19 cellular contexts compared by ENCODE assay signal in the genomic region with DNA sequence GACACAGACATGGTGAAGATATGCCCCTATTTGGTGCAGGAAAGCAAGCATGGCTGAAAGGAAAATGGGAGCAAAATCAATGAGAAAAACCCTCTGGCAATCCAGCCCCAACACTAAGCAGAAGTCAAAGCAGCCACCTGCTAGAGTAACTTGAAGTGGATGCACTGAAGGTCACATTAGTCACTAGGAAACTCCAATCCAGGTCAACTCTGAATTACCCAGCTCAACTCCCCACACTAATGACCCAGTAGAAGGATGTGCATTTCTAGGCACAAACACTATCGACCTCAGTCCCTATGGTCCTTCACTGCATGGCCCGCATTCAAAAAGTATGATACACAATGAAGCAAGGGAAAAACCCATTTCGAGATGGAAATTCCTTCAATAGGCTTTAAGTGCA.
DNase-seq lines count a peak whose midpoint lies in the region; ATAC-seq, FAIRE-seq and TF ChIP-seq lines count a peak whose summit lies in the region.
"Had no signal": no experiment of that assay in that cellular context is flagged by ENCODE, and none has a peak within 500 bp of the region (broad histone marks: within the 10 kb centered on the region; RNA-seq: fewer than 3 reads in every experiment).

No MANE protein-coding gene starts in this region.

- TF ChIP-seq POLR2A in H1 (IDR thresholded peaks at IDR 0.05; ENCODE audit: control extremely low read depth in 1 of 2, low read depth in 2 of 2, low read length in 2 of 2) = no peak

- no peak overlapping the region for H3K4me3 ChIP-seq in H1 (ENCODE audit: extremely low read depth in 1 of 4, insufficient read depth in 2 of 4, low read depth in 3 of 4, low read length in 4 of 4)
- H3K4me3 ChIP-seq: right atrium auricular region had no signal

- H2AFZ ChIP-seq in H1 (ENCODE audit: low read length) = no peak overlapping the region

- peaks cover 0 to 8% (median 4%) of the 10 kb centered on the region in 4 experiments; a peak in 5 of 7 replicates for H3K4me1 ChIP-seq in H1 (replicated peaks in 1 of 4; ENCODE audit: control insufficient read depth in 3 of 4, insufficient read depth in 4 of 4, low read length in 3 of 4)
- H3K4me1 ChIP-seq: right atrium auricular region had no signal

- no peak overlapping the region for H3K56ac ChIP-seq in H1 (replicated peaks; ENCODE audit: insufficient read length, low read depth, low read length)

- no peak overlapping the region for H3K4ac ChIP-seq in H1 (replicated peaks; ENCODE audit: insufficient read length, low read depth, low read length)

- no peak for TF ChIP-seq RAD21 in H1 (IDR thresholded peaks at IDR 0.05 in 1 of 2, conservative IDR thresholded peaks at IDR 0.05 in 1 of 2; ENCODE audit: low read depth in 2 of 2, low read length in 2 of 2)

- H3K79me2 ChIP-seq in H1 (ENCODE audit: control insufficient read depth in 1 of 2, insufficient read depth in 2 of 2, low read length in 2 of 2) = no peaks in the 10 kb centered on the region

- 0 out of 2 replicates have a peak overlapping the region, but pooled peaks have one; percentile 14 for H2BK12ac ChIP-seq in H1 (ENCODE audit: low read depth, low read length)

- H3K79me1 ChIP-seq in H1 (ENCODE audit: low read depth, low read length) = no peaks in the 10 kb centered on the region

- H4K5ac ChIP-seq in H1 (ENCODE audit: insufficient read length, low read depth, low read length) = no peak overlapping the region

- H4K8ac ChIP-seq in H1 (ENCODE audit: extremely low read depth, insufficient read depth, low read length) = no peak overlapping the region

- H3K23ac ChIP-seq in H1 (ENCODE audit: insufficient read length) = no peak overlapping the region

- TF ChIP-seq EP300 in H1 (IDR thresholded peaks at IDR 0.05; ENCODE audit: borderline replicate concordance in 1 of 2, low read depth in 2 of 2, low read length in 2 of 2) = no peak

- no peak overlapping the region for H3K14ac ChIP-seq in H1 (ENCODE audit: insufficient read length)

- peak overlapping the region; percentile 58; the same call in 1 of the 2 replicates for H2BK5ac ChIP-seq in H1 (ENCODE audit: low read depth, low read length)

- no peak overlapping the region for H3K18ac ChIP-seq in H1 (ENCODE audit: extremely low read depth, low read length)

- no peak overlapping the region; the same call in 1 of the 2 replicates for H2BK15ac ChIP-seq in H1 (ENCODE audit: low read length)

- no peak for FAIRE-seq in H1 (lab: Jason Lieb, UNC)

- no peak overlapping the region for H4K91ac ChIP-seq in H1 (replicated peaks; ENCODE audit: insufficient read length, low read length)

- DNase-seq in H1 (ENCODE audit: low read depth in 1 of 2, low spot score in 2 of 2) = no peak
- no peak for DNase-seq in SKM-1 treated with dmso at 0.1 percent for 144 hours (lab: John Stamatoyannopoulos, UW; ENCODE audit: unreplicated experiment)
- DNase-seq in NCI-H1105 treated with DMSO at 0.1 percent for 48 hours (lab: John Stamatoyannopoulos, UW) = no peak
- DNase-seq in activated T-cell treated with anti-CD3 and anti-CD28 coated beads for 4 hours = no peak
- DNase-seq in SIG-M5 treated with dmso at 0.1 percent for 504 hours (lab: John Stamatoyannopoulos, UW; ENCODE audit: unreplicated experiment) = no peak
- DNase-seq: activated CD4-positive, alpha-beta memory T cell treated with anti-CD3 and anti-CD28 coated beads for 36 hours; amniotic stem cell; CD4-positive, CD25-positive, alpha-beta regulatory T cell; cerebellar nuclear complex; DMS79; KG1; NCI-H1105; NCI-H2171 treated with DMSO at 0.1 percent for 48 hours; occipital lobe; RPMI8226 had no signal

- H3K27ac ChIP-seq in H1 (ENCODE audit: low read depth, low read length) = no peak overlapping the region; the same call in 1 of the 2 replicates
- H3K27ac ChIP-seq: right atrium auricular region had no signal

- no peak overlapping the region for H2BK120ac ChIP-seq in H1 (replicated peaks; ENCODE audit: low read depth, low read length)

- no peak overlapping the region for H2AK5ac ChIP-seq in H1 (ENCODE audit: low read depth, low read length)

- H3K4me2 ChIP-seq in H1 (ENCODE audit: insufficient read depth in 1 of 2, low read depth in 2 of 2, low read length in 2 of 2) = no peak overlapping the region

- H2BK20ac ChIP-seq in H1 (ENCODE audit: low read length) = no peak overlapping the region

- no peaks in the 10 kb centered on the region for H3K27me3 ChIP-seq in H1 (replicated peaks in 1 of 4; ENCODE audit: control insufficient read depth in 3 of 4, extremely low read depth in 1 of 4, insufficient read depth in 3 of 4, low read length in 3 of 4)
- H3K27me3 ChIP-seq: right atrium auricular region had no signal

- 87% methylated on average over 3 of the region's 3 CpGs; no CpG with 5 or more reads in 1 of the 2 experiments for WGBS in H1 (ENCODE audit: extremely low coverage in 1 of 2, insufficient coverage in 1 of 2, insufficient read length in 1 of 2, insufficient replicate concordance in 2 of 2, low coverage in 1 of 2, low lambda C conversion rate in 2 of 2, missing lambda C conversion rate in 1 of 2), 2 experiments

- peaks cover 0 to 2% of the 10 kb centered on the region in 2 experiments for H4K20me1 ChIP-seq in H1 (replicated peaks in 1 of 2; ENCODE audit: control insufficient read depth in 1 of 2, insufficient read depth in 2 of 2, low read length in 2 of 2)

- ATAC-seq in GM18870 (IDR thresholded peaks at IDR 0.05; ENCODE audit: unreplicated experiment) (peak; percentile 24), GM21529 (IDR thresholded peaks at IDR 0.05; ENCODE audit: unreplicated experiment) (peak; percentile 42), HG03135 (IDR thresholded peaks at IDR 0.05; ENCODE audit: unreplicated experiment) (peak; percentile 16)

- CTCF ChIA-PET in H1 (lab: Charles Lee; ENCODE audit: partially characterized antibody) = interaction anchor here (0.9 to 1.2 kb wide), 2 partner anchors 10 to 16 kb away, joined by 3 read pairs; no protein-coding TSS in a partner anchor

- no peak overlapping the region for H3K9ac ChIP-seq in H1 (replicated peaks in 1 of 4; ENCODE audit: extremely low read depth in 1 of 4, low read depth in 3 of 4, low read length in 3 of 4)

- POLR2A ChIA-PET in H1 (lab: Charles Lee; ENCODE audit: partially characterized antibody) = interaction anchor here (1.5 kb wide), 1 partner anchor 10 kb away, joined by 5 read pairs; no protein-coding TSS in a partner anchor

- no peaks in the 10 kb centered on the region for H3K9me3 ChIP-seq in H1 (ENCODE audit: insufficient read depth in 2 of 2, low read depth in 1 of 2, low read length in 1 of 2)
- H3K9me3 ChIP-seq: right atrium auricular region had no signal

- no peak for TF ChIP-seq CTCF in H1 (IDR thresholded peaks at IDR 0.05; ENCODE audit: control extremely low read depth in 1 of 3, insufficient read depth in 1 of 3, low read depth in 1 of 3, low read length in 3 of 3)

- H3K23me2 ChIP-seq in H1 (ENCODE audit: low read depth, low read length) = no peaks in the 10 kb centered on the region

- peaks cover 0 to 11% (median 4%) of the 10 kb centered on the region in 4 experiments; a peak in 5 of 8 replicates for H3K36me3 ChIP-seq in H1 (ENCODE audit: control insufficient read depth in 2 of 4, insufficient read depth in 4 of 4, low read length in 3 of 4)
- H3K36me3 ChIP-seq: right atrium auricular region had no signal

TF ChIP-seq in H1, 55 proteins besides CTCF, POLR2A, EP300 and RAD21 (continues in another document):
- TF ChIP-seq HDAC2 (IDR thresholded peaks at IDR 0.05; ENCODE audit: borderline replicate concordance in 1 of 2, low read depth in 2 of 2, low read length in 2 of 2) = no peak
- no peak for TF ChIP-seq CBX5 (IDR thresholded peaks at IDR 0.05; ENCODE audit: low read depth, low read length)
- TF ChIP-seq MAFK (IDR thresholded peaks at IDR 0.05; ENCODE audit: low read depth, low read length) = no peak
- TF ChIP-seq, protein P1, sequence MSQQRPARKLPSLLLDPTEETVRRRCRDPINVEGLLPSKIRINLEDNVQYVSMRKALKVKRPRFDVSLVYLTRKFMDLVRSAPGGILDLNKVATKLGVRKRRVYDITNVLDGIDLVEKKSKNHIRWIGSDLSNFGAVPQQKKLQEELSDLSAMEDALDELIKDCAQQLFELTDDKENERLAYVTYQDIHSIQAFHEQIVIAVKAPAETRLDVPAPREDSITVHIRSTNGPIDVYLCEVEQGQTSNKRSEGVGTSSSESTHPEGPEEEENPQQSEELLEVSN (IDR thresholded peaks at IDR 0.05) = no peak
- TF ChIP-seq, protein P2, sequence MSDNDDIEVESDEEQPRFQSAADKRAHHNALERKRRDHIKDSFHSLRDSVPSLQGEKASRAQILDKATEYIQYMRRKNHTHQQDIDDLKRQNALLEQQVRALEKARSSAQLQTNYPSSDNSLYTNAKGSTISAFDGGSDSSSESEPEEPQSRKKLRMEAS (IDR thresholded peaks at IDR 0.05) = no peak
- TF ChIP-seq, protein P3, sequence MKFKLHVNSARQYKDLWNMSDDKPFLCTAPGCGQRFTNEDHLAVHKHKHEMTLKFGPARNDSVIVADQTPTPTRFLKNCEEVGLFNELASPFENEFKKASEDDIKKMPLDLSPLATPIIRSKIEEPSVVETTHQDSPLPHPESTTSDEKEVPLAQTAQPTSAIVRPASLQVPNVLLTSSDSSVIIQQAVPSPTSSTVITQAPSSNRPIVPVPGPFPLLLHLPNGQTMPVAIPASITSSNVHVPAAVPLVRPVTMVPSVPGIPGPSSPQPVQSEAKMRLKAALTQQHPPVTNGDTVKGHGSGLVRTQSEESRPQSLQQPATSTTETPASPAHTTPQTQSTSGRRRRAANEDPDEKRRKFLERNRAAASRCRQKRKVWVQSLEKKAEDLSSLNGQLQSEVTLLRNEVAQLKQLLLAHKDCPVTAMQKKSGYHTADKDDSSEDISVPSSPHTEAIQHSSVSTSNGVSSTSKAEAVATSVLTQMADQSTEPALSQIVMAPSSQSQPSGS (IDR thresholded peaks at IDR 0.05; ENCODE audit: low read length) = no peak
- TF ChIP-seq NRF1 (IDR thresholded peaks at IDR 0.05; ENCODE audit: low read depth, low read length) = no peak
- no peak for TF ChIP-seq GTF2F1 (IDR thresholded peaks at IDR 0.05; ENCODE audit: borderline replicate concordance, low read depth, low read length)
- no peak for TF ChIP-seq RNF2 (IDR thresholded peaks at IDR 0.05; ENCODE audit: borderline replicate concordance, low read depth, low read length, missing control alignments, poor library complexity, severe bottlenecking)
- TF ChIP-seq JUN (IDR thresholded peaks at IDR 0.05; ENCODE audit: low read depth, low read length) = no peak
- no peak for TF ChIP-seq TAF7 (optimal IDR thresholded peaks at IDR 0.05; ENCODE audit: borderline replicate concordance, low read depth, low read length)
- no peak for TF ChIP-seq ASH2L (IDR thresholded peaks at IDR 0.05; ENCODE audit: low read length)
- TF ChIP-seq CHD2 (IDR thresholded peaks at IDR 0.05; ENCODE audit: low read length) = no peak
- no peak for TF ChIP-seq FOSL1 (IDR thresholded peaks at IDR 0.05; ENCODE audit: insufficient read depth, low read depth, low read length)
- no peak for TF ChIP-seq RBBP5 (IDR thresholded peaks at IDR 0.05; ENCODE audit: borderline replicate concordance, low read depth, low read length)
- TF ChIP-seq SAP30 (IDR thresholded peaks at IDR 0.05; ENCODE audit: insufficient read depth, insufficient replicate concordance, low read length) = no peak
- TF ChIP-seq NANOG (IDR thresholded peaks at IDR 0.05; ENCODE audit: insufficient read depth, low read depth, low read length, poor library complexity, severe bottlenecking) = no peak
